8 cellular contexts compared by ENCODE assay signal in the genomic region with DNA sequence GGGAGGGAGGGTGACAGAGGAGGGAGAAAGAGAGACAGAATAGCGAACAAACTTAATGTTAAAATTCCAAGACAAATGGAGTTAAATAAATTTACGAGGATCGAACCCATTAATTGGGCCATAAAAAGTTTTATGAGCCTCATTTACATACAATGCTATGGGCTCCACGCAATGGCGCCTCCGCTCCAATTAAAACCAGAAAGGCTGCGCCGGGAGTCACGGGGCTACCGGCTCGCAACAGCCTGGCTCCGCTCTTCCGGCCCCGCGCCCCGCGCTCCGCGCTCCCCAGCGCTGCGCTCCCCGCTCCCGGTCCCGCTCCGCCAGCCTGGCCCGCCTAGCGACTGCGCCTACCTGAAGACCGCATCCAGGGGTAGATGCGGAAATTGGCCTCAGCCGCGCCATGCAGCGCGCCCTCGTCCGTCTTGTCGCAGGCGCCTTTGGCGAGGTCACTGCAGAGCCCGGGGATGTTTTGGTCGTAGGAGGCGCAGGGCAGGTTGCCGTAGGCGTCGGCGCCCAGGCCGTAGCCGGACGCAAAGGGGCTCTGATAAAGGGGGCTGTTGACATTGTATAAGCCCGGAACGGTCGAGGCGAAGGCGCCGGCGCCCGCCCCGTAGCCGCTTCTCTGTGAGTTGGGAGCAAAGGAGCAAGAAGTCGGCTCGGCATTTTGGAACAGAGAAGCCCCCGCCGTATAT. TPM values are rescaled to one million over a fixed set of nuclear protein-coding genes. Genes with fewer than 3 reads are reported as not detected.
DNase-seq lines count a peak whose midpoint lies in the region; ATAC-seq and TF ChIP-seq lines count a peak whose summit lies in the region.

No MANE protein-coding gene starts in this region.

- no peak for DNase-seq in GM06990 (ENCODE audit: extremely low read depth, insufficient read length)
- DNase-seq in OCI-LY7 (ENCODE audit: low spot score), result peak; percentile 65
- peak; percentile 73 for DNase-seq in retina
- DNase-seq in stimulated activated CD4-positive, alpha-beta T cell treated with anti-CD3 and anti-CD28 coated beads, Interleukin-4, amount 100 ng/mL, for 4 hours, result no peak

- H3K27me3 ChIP-seq in GM06990 (replicated peaks; ENCODE audit: control insufficient read depth, insufficient read depth, low read length), result peaks cover 2% of the 10 kb centered on the region

- H3K9me3 ChIP-seq in OCI-LY7 (ENCODE audit: low read length), result no peaks in the 10 kb centered on the region

- TF ChIP-seq CTCF in GM06990 (IDR thresholded peaks at IDR 0.05; ENCODE audit: insufficient read depth, low read length, poor library complexity, severe bottlenecking) (no peak), OCI-LY7 (conservative IDR thresholded peaks at IDR 0.05; ENCODE audit: low read length) (no peak; the same call in 1 of the 2 replicates)

- CTCF ChIA-PET in OCI-LY7 (lab: Charles Lee; ENCODE audit: unreplicated experiment), result interaction anchor here (0.5 kb wide), 1 partner anchor 296 kb away, joined by 3 read pairs; no protein-coding TSS in a partner anchor

- POLR2A ChIA-PET in OCI-LY7 (lab: Charles Lee), result interaction anchor here (0.6 kb wide), 1 partner anchor 190 kb away, joined by 3 read pairs; no protein-coding TSS in a partner anchor

- H3K27ac ChIP-seq in OCI-LY7 (ENCODE audit: low read depth, low read length, poor library complexity, severe bottlenecking), result peak overlapping the region; percentile 47

- ATAC-seq in esophagus mucosa (peak; percentile 47), HG03159 (IDR thresholded peaks at IDR 0.05; ENCODE audit: unreplicated experiment) (no peak), GM19351 (IDR thresholded peaks at IDR 0.05; ENCODE audit: unreplicated experiment) (no peak), HG02610 (IDR thresholded peaks at IDR 0.05; ENCODE audit: unreplicated experiment) (no peak)

- H3K79me2 ChIP-seq in OCI-LY7 (ENCODE audit: insufficient read depth, low read depth, low read length), result no peaks in the 10 kb centered on the region

- intact Hi-C loops in OCI-LY7 (cut with micrococcal nuclease; ENCODE audit: unreplicated experiment), result loop anchor here (10.0 kb wide), 1 partner anchor 1261 kb away; no protein-coding TSS in a partner anchor

- peak overlapping the region; percentile 84 for H3K4me2 ChIP-seq in OCI-LY7 (ENCODE audit: low read length)

- H3K4me1 ChIP-seq in OCI-LY7 (ENCODE audit: insufficient read depth, low read length, poor library complexity, severe bottlenecking), result peaks cover 40% of the 10 kb centered on the region

- H2AFZ ChIP-seq in OCI-LY7 (ENCODE audit: low read length), result peak overlapping the region; percentile 99

- no peaks in the 10 kb centered on the region for H3K9me2 ChIP-seq in OCI-LY7 (ENCODE audit: insufficient read depth, low read length)

- H3K36me3 ChIP-seq in GM06990 (ENCODE audit: control insufficient read depth, insufficient read depth, low read length) (no peaks in the 10 kb centered on the region), OCI-LY7 (ENCODE audit: insufficient read depth, low read length) (no peaks in the 10 kb centered on the region)

- H3K4me3 ChIP-seq in GM06990 (replicated peaks; ENCODE audit: low read depth, low read length) (peak overlapping the region; percentile 45), OCI-LY7 (ENCODE audit: low read depth, low read length, poor library complexity, severe bottlenecking) (peak overlapping the region; percentile 69)

- H4K20me1 ChIP-seq in OCI-LY7 (ENCODE audit: insufficient read depth, low read length), result no peaks in the 10 kb centered on the region

- BruUV-seq in OCI-LY7 (replicated peaks; lab: Mats Ljungman, UMichigan), result no TSS peak

RNA-seq across cellular contexts. Expression of a gene that starts 0.5 kb away (rescaled TPM):
- total RNA-seq in OCI-LY7 (2014; rRNA removed; shearing (Covaris generic)), result 4.1 and 6.0 TPM in 2 replicates
- total RNA-seq in OCI-LY7 (2022) (0.42 and 1.2 TPM in 2 replicates), esophagus mucosa (5.2 TPM)

RNA-seq across cellular contexts. Expression of a gene that starts 3.6 kb away (rescaled TPM):
- 0.41 TPM in 1 of 2 replicates, not detected in the other for total RNA-seq in OCI-LY7 (2014; rRNA removed; shearing (Covaris generic))
- total RNA-seq in OCI-LY7 (2022) (2.6 and 2.7 TPM in 2 replicates), esophagus mucosa (5.4 TPM)

RNA-seq across cellular contexts. Expression of a gene that starts 8.4 kb away (rescaled TPM):
- 4.1 and 6.7 TPM in 2 replicates for total RNA-seq in OCI-LY7 (2014; rRNA removed; shearing (Covaris generic))
- 10.2 and 12.0 TPM in 2 replicates for total RNA-seq in OCI-LY7 (2022)
- 1.7 TPM for total RNA-seq in esophagus mucosa

RNA-seq across cellular contexts. Expression of a gene that starts 9.4 kb away (rescaled TPM):
- not detected in 2 replicates for total RNA-seq in OCI-LY7 (2014; rRNA removed; shearing (Covaris generic))
- total RNA-seq in OCI-LY7 (2022) (not detected in 2 replicates), esophagus mucosa (1.7 TPM)

RNA-seq across cellular contexts. Expression of a gene that starts 12.5 kb away (rescaled TPM):
- 3.4 and 17.5 TPM in 2 replicates for total RNA-seq in OCI-LY7 (2014; rRNA removed; shearing (Covaris generic))
- total RNA-seq in OCI-LY7 (2022) (7.4 and 7.9 TPM in 2 replicates), esophagus mucosa (5.6 TPM)

Comparison
In these comparisons a context has a peak if more than half of its experiments do, and no peak if none do; other contexts are left out.
1. DNase-seq: peak in OCI-LY7 (single experiment) and retina (single experiment); none in GM06990 (single experiment) and stimulated activated CD4-positive, alpha-beta T cell treated with anti-CD3 and anti-CD28 coated beads, Interleukin-4, amount 100 ng/mL, for 4 hours (0 of 2).